Comparison of ENCODE assay signal across 1 cellular context in genomic region chr5:172028167-172028566, GRCh38.
TF ChIP-seq lines count a peak whose summit lies in the region.

No MANE protein-coding gene starts in this region.

TF ChIP-seq in GM23338, 12 proteins besides CTCF, POLR2A, EP300 and RAD21 (continued from another document):
- TF ChIP-seq REST (IDR thresholded peaks at IDR 0.05; ENCODE audit: unreplicated experiment) (no peak), ZNF462 (CRISPR knock-in tag; IDR thresholded peaks at IDR 0.05) (no peak), ZNF114 (CRISPR knock-in tag; IDR thresholded peaks at IDR 0.05) (no peak), CREB1 (CRISPR knock-in tag; IDR thresholded peaks at IDR 0.05; ENCODE audit: low read depth) (no peak), NANOG (IDR thresholded peaks at IDR 0.05; ENCODE audit: borderline replicate concordance) (no peak), EZH2 (IDR thresholded peaks at IDR 0.05; ENCODE audit: low read depth, unreplicated experiment) (no peak), ZNF331 (CRISPR knock-in tag; IDR thresholded peaks at IDR 0.05; ENCODE audit: low read depth) (no peak), EZH2phosphoT487 (IDR thresholded peaks at IDR 0.05; ENCODE audit: unreplicated experiment) (no peak), JUNB (IDR thresholded peaks at IDR 0.05; ENCODE audit: unreplicated experiment) (no peak)
